In the genomic region with DNA sequence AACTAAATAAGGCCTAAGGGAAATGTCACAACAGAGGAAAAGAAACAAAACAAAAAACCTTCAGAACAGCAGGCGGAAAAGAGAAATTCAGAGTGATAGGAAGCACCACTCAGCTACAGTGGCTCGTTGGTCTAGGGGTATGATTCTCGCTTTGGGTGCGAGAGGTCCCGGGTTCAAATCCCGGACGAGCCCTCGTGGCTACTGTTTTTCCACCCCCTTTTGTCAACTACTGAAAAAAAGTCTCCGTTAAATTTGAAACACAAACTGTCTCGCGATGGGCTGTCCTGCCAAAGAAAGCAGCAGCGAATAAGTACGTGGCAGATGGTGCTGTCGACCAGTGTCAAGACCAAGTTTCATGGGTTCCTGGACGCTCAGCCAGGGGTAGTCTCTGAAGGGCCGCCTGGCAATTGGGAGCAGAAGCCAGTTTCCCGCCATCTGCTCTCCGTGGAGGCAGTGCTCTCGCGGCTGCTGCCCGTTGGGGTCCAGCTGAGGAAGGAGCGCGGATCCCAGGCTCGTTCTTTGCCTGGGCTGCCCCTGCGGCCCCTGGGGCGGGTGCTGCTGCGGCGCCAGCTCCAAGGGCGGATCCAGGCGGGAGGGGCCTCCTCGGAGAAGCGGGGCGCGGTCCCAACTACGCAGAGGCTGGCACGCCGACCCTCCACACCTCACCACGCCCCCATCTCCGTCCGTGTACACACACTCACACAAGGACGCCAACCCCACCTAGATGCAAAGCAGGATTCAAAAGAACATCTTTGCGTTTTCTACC, we compare ENCODE assay signal across 8 cellular contexts. TPM values are rescaled to one million over a fixed set of nuclear protein-coding genes. Genes with fewer than 3 reads are reported as not detected.
DNase-seq lines count a peak whose midpoint lies in the region; ATAC-seq, FAIRE-seq and TF ChIP-seq lines count a peak whose summit lies in the region.

A gene with protein sequence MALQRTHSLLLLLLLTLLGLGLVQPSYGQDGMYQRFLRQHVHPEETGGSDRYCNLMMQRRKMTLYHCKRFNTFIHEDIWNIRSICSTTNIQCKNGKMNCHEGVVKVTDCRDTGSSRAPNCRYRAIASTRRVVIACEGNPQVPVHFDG (plus strand): TSS at position 665 of the 766 bp plus-strand sequence. CDS start 14,812 bp downstream, outside the sequence.

- H3K4me1 Mint-ChIP-seq in H9 (peaks cover 16% of the 10 kb centered on the region in 2 experiments), activated B cell treated with CpG ODN at 0.5 μM for 24 hours (peaks cover 9% of the 10 kb centered on the region)

- H3K27ac Mint-ChIP-seq in H9 = no peak within 1 kb of the TSS
- peak within 1 kb of the TSS; percentile 71 for H3K27ac Mint-ChIP-seq in activated B cell treated with CpG ODN at 0.5 μM for 24 hours

- no peak within 1 kb of the TSS for H3K4ac ChIP-seq in H9 (ENCODE audit: low read depth, low read length)

- no peak within 1 kb of the TSS for H3K4me3 Mint-ChIP-seq in H9
- no peak within 1 kb of the TSS for H3K4me3 Mint-ChIP-seq in activated B cell treated with CpG ODN at 0.5 μM for 24 hours

- H3K79me2 ChIP-seq in H9 (ENCODE audit: insufficient read depth, low read length) = no peaks in the 10 kb centered on the region

- H2BK120ac ChIP-seq in H9 (ENCODE audit: low read depth, low read length, poor library complexity, severe bottlenecking) = no peak within 1 kb of the TSS

- H3K56ac ChIP-seq in H9 (ENCODE audit: insufficient read length, low read depth, low read length) = no peak within 1 kb of the TSS

- H3K36me3 ChIP-seq in ES-I3 (ENCODE audit: insufficient read depth, low read length) (no peaks in the 10 kb centered on the region), bronchial epithelial cell (ENCODE audit: control insufficient read depth, insufficient read depth, low read length) (no peaks in the 10 kb centered on the region)

- no peaks in the 10 kb centered on the region for H3K36me3 Mint-ChIP-seq in H9 (ENCODE audit: insufficient read depth in 1 of 3, low read depth in 3 of 3)
- H3K36me3 Mint-ChIP-seq in activated B cell treated with CpG ODN at 0.5 μM for 24 hours (ENCODE audit: low read depth) = no peaks in the 10 kb centered on the region

- H3K27me3 ChIP-seq in H9 (ENCODE audit: insufficient read depth, low read length) (no peaks in the 10 kb centered on the region), bronchial epithelial cell (ENCODE audit: control insufficient read depth, insufficient read depth, low read length) (no peaks in the 10 kb centered on the region)

- intact Hi-C loops in activated B cell treated with CpG ODN at 0.5 μM for 24 hours (cut with micrococcal nuclease) = loop anchor here (1.0 to 5.0 kb wide), 10 partner anchors 7 to 828 kb away; a partner anchor contains a TSS

- H2BK12ac ChIP-seq in H9 (ENCODE audit: insufficient read length, low read depth, low read length) = no peak within 1 kb of the TSS

- peaks cover 3% of the 10 kb centered on the region for H3K27me3 Mint-ChIP-seq in H9 (ENCODE audit: low read depth)
- H3K27me3 Mint-ChIP-seq in activated B cell treated with CpG ODN at 0.5 μM for 24 hours = no peaks in the 10 kb centered on the region

- no peak within 1 kb of the TSS for H3T11ph ChIP-seq in H9 (ENCODE audit: low read length)

- no peak within 1 kb of the TSS for H4K91ac ChIP-seq in H9 (ENCODE audit: insufficient read length, low read depth, low read length)

- no peak within 1 kb of the TSS for H2BK5ac ChIP-seq in H9 (ENCODE audit: insufficient read length, low read length)

- no peak within 1 kb of the TSS for H3K27ac ChIP-seq in H9 (ENCODE audit: insufficient read length, low read depth, low read length)

- H4K5ac ChIP-seq in H9 (ENCODE audit: insufficient read length, low read depth, low read length) = no peak within 1 kb of the TSS

- peaks cover 23% of the 10 kb centered on the region for H3K23me2 ChIP-seq in H9 (ENCODE audit: insufficient read length, low read depth, low read length, poor library complexity, severe bottlenecking)

- no peaks in the 10 kb centered on the region for H4K20me1 ChIP-seq in H9 (ENCODE audit: control insufficient read depth, insufficient read depth, insufficient read length)

- DNase-seq in H9 = peak; percentile 80
- peak; percentile 82 for DNase-seq in NCI-H1694 treated with DMSO at 0.1 percent for 48 hours (lab: John Stamatoyannopoulos, UW)
- peak; percentile 68 for DNase-seq in activated B cell treated with CpG ODN at 0.5 μM for 24 hours
- DNase-seq in bronchial epithelial cell (ENCODE audit: low read depth) = peak; percentile 79
- DNase-seq in iris pigment epithelial cell (ENCODE audit: low read depth) = peak; percentile 94
- peak; percentile 50 for DNase-seq in smooth muscle cell of the brain vasculature (ENCODE audit: low read depth, low spot score)

- H3K9me3 ChIP-seq in ES-I3 (ENCODE audit: control insufficient read depth, insufficient read depth, low read length) = no peaks in the 10 kb centered on the region
- no peaks in the 10 kb centered on the region for H3K9me3 ChIP-seq in H9 (ENCODE audit: control insufficient read depth, low read depth, low read length)

- ATAC-seq in activated B cell treated with CpG ODN at 0.5 μM for 24 hours (ENCODE audit: low read depth) (peak; percentile 14), GM18858 (IDR thresholded peaks at IDR 0.05; ENCODE audit: unreplicated experiment) (no peak)

- WGBS in H9 (ENCODE audit: extremely low coverage, insufficient read length, low lambda C conversion rate) = no CpG with 5 or more reads among the region's 42 CpGs

- H3K18ac ChIP-seq in H9 (ENCODE audit: insufficient read length, low read depth, low read length) = no peak within 1 kb of the TSS

- H2BK15ac ChIP-seq in H9 (ENCODE audit: low read depth, low read length) = no peak within 1 kb of the TSS

- peak within 1 kb of the TSS; percentile 97 for H3K4me2 ChIP-seq in H9 (ENCODE audit: insufficient read depth, insufficient read length, low read length)

- H3K9me3 Mint-ChIP-seq in H9 = no peaks in the 10 kb centered on the region
- no peaks in the 10 kb centered on the region for H3K9me3 Mint-ChIP-seq in activated B cell treated with CpG ODN at 0.5 μM for 24 hours

- TF ChIP-seq CTCF in H9 (conservative IDR thresholded peaks at IDR 0.05) = no peak
- TF ChIP-seq CTCF in activated B cell treated with CpG ODN at 0.5 μM for 24 hours (IDR thresholded peaks at IDR 0.05) = no peak
- TF ChIP-seq CTCF in bronchial epithelial cell (IDR thresholded peaks at IDR 0.05; ENCODE audit: insufficient read depth, low read length, severe bottlenecking) = no peak

- no peak within 1 kb of the TSS; the same call in 1 of the 2 replicates for H3K14ac ChIP-seq in H9 (ENCODE audit: insufficient read depth, low read length)

- H3K9ac ChIP-seq in ES-I3 (ENCODE audit: low read depth, low read length) (peak within 1 kb of the TSS; percentile 89), H9 (ENCODE audit: extremely low read depth, insufficient read length, low read length) (peak within 1 kb of the TSS; percentile 51)

- POLR2A ChIA-PET in activated B cell treated with CpG ODN at 0.5 μM for 24 hours (lab: Charles Lee) = interaction anchor here (0.6 to 7.4 kb wide), 14 partner anchors 9 to 773 kb away, joined by 3 to 180 read pairs (median 8); a partner anchor contains a TSS

- no peaks in the 10 kb centered on the region for H3K79me1 ChIP-seq in H9 (ENCODE audit: insufficient read depth, low read depth, low read length, poor library complexity, severe bottlenecking)

- H3K4me3 ChIP-seq in bronchial epithelial cell (ENCODE audit: low read depth, low read length) = peak within 1 kb of the TSS; percentile 74

- FAIRE-seq in bronchial epithelial cell (lab: Jason Lieb, UNC) = no peak

- H3K23ac ChIP-seq in H9 (ENCODE audit: insufficient read length, low read depth, low read length) = no peak within 1 kb of the TSS

- H3K4me1 ChIP-seq in ES-I3 (ENCODE audit: insufficient read depth, low read length) (no peaks in the 10 kb centered on the region; the same call in 1 of the 2 replicates), H9 (ENCODE audit: insufficient read depth, low read length) (no peaks in the 10 kb centered on the region)

- CTCF ChIA-PET in activated B cell treated with CpG ODN at 0.5 μM for 24 hours (lab: Charles Lee) = interaction anchor here (0.9 to 8.0 kb wide), 7 partner anchors 7 to 75 kb away, joined by 3 to 95 read pairs (median 16); no protein-coding TSS in a partner anchor

- no peak within 1 kb of the TSS for H2BK20ac ChIP-seq in H9 (ENCODE audit: low read depth, low read length, poor library complexity, severe bottlenecking)

- no peak within 1 kb of the TSS for H4K8ac ChIP-seq in H9 (replicated peaks; ENCODE audit: insufficient read length, low read depth, low read length)

- H2AK5ac ChIP-seq in H9 (ENCODE audit: insufficient read length, low read length) = no peak within 1 kb of the TSS

- H2AFZ ChIP-seq in H9 (ENCODE audit: low read length) = peak within 1 kb of the TSS; percentile 57

RNA-seq across cellular contexts. Expression of the gene that starts here (rescaled TPM):
- total RNA-seq in H9 (2021) (not detected in 2 replicates), activated B cell treated with CpG ODN at 0.5 μM for 24 hours (0.20 and 1.0 TPM in 2 replicates), bronchial epithelial cell (2.9 and 4.7 TPM in 2 replicates)

Comparison
In these comparisons a context has a peak if more than half of its experiments do, and no peak if none do; other contexts are left out.
1. Peak in DNase-seq, H3K9ac ChIP-seq and H3K4me2 ChIP-seq in H9; RNA of the gene not detected or under 1 TPM.